ENCODE assay signal across 1 cellular context in the genomic region with DNA sequence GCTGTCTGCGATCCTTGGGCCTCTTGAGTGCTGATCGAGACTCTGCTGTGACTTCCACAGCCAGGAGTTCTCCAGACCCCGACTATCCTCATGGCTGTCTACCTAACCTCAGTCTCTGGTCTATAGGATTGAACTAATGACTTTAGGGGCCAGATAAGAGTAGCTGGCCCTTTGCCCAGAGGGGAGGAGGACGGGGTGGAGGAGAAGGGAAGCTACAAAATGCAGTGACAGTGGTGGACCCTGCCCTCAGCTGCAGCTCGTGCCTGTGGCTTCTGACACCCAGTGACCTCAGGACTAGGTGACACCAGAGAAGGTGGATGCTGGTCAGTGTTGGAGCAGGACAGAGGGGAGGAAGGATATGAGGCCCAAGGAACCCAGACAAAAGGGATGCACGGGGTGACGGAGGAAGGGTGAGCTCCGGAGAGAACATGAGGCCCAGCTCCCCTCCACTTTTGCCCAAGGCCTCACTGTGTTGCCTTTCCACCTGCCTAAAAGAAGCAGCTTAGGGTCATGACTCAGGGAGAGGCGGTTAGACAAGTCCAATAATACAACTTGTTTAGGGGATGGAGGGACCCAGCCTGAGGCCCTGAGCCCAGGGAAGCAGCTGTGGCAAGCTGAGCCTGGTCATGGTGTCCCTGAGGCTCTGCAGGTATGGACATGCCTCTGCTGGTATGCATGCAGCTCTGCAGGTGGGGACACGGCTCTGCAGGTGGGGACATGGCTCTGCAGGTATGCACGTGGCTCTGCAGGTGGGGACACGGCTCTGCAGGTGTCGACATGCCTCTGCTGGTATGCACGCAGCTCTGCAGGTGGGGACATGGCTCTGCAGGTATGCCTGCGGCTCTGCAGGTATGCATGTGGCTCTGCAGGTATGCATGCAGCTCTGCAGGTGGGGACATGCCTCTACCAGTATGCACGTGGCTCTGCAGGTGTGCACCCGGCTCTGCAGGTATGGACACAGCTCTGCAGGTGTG.
TF ChIP-seq lines count a peak whose summit lies in the region.

No MANE protein-coding gene starts in this region.

TF ChIP-seq in HepG2, 621 proteins besides CTCF, POLR2A, EP300 and RAD21 (continued from another document and continues in another):
- TF ChIP-seq PAF1 (CRISPR knock-in tag; IDR thresholded peaks at IDR 0.05), result no peak
- peak; percentile 23; the same call in 1 of the 2 replicates for TF ChIP-seq FOXK1 (CRISPR knock-in tag; IDR thresholded peaks at IDR 0.05; ENCODE audit: borderline replicate concordance, low read depth)
- TF ChIP-seq ATF4 (CRISPR knock-in tag; IDR thresholded peaks at IDR 0.05), result no peak
- TF ChIP-seq MAF1 (CRISPR knock-in tag; IDR thresholded peaks at IDR 0.05; ENCODE audit: borderline replicate concordance), result no peak
- no peak for TF ChIP-seq CCAR2 (optimal IDR thresholded peaks at IDR 0.05; ENCODE audit: low read depth, low read length)
- TF ChIP-seq ZNF530 (CRISPR knock-in tag; IDR thresholded peaks at IDR 0.05; ENCODE audit: low read depth), result no peak
- TF ChIP-seq TBL1XR1 (IDR thresholded peaks at IDR 0.05; ENCODE audit: borderline replicate concordance, low read length, partially characterized antibody), result no peak
- no peak for TF ChIP-seq ZNF841 (CRISPR knock-in tag; IDR thresholded peaks at IDR 0.05; ENCODE audit: borderline replicate concordance)
- TF ChIP-seq, protein P1, sequence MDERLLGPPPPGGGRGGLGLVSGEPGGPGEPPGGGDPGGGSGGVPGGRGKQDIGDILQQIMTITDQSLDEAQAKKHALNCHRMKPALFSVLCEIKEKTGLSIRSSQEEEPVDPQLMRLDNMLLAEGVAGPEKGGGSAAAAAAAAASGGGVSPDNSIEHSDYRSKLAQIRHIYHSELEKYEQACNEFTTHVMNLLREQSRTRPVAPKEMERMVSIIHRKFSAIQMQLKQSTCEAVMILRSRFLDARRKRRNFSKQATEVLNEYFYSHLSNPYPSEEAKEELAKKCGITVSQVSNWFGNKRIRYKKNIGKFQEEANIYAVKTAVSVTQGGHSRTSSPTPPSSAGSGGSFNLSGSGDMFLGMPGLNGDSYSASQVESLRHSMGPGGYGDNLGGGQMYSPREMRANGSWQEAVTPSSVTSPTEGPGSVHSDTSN (CRISPR knock-in tag; IDR thresholded peaks at IDR 0.05), result no peak
- no peak for TF ChIP-seq PRDM15 (CRISPR knock-in tag; IDR thresholded peaks at IDR 0.05)
- TF ChIP-seq, protein P2, sequence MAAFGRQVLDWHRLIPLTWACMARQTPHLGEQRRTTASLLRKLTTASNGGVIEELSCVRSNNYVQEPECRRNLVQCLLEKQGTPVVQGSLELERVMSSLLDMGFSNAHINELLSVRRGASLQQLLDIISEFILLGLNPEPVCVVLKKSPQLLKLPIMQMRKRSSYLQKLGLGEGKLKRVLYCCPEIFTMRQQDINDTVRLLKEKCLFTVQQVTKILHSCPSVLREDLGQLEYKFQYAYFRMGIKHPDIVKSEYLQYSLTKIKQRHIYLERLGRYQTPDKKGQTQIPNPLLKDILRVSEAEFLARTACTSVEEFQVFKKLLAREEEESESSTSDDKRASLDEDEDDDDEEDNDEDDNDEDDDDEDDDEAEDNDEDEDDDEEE (CRISPR knock-in tag; IDR thresholded peaks at IDR 0.05), result no peak
- TF ChIP-seq, protein P3, sequence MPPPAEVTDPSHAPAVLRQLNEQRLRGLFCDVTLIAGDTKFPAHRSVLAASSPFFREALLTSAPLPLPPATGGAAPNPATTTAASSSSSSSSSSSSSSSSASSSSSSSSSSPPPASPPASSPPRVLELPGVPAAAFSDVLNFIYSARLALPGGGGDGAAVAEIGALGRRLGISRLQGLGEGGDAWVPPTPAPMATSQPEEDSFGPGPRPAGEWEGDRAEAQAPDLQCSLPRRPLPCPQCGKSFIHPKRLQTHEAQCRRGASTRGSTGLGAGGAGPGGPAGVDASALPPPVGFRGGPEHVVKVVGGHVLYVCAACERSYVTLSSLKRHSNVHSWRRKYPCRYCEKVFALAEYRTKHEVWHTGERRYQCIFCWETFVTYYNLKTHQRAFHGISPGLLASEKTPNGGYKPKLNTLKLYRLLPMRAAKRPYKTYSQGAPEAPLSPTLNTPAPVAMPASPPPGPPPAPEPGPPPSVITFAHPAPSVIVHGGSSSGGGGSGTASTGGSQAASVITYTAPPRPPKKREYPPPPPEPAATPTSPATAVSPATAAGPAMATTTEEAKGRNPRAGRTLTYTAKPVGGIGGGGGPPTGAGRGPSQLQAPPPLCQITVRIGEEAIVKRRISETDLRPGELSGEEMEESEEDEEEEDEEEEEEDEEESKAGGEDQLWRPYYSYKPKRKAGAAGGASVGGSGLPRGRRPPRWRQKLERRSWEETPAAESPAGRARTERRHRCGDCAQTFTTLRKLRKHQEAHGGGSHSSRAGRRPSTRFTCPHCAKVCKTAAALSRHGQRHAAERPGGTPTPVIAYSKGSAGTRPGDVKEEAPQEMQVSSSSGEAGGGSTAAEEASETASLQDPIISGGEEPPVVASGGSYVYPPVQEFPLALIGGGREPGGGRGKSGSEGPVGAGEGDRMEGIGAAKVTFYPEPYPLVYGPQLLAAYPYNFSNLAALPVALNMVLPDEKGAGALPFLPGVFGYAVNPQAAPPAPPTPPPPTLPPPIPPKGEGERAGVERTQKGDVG (CRISPR knock-in tag; IDR thresholded peaks at IDR 0.05; ENCODE audit: borderline replicate concordance), result no peak
- TF ChIP-seq ZBTB26 (CRISPR knock-in tag; IDR thresholded peaks at IDR 0.05; ENCODE audit: borderline replicate concordance), result no peak
- TF ChIP-seq RBAK (CRISPR knock-in tag; IDR thresholded peaks at IDR 0.05), result no peak
- TF ChIP-seq ZNF775 (CRISPR knock-in tag; IDR thresholded peaks at IDR 0.05; ENCODE audit: borderline replicate concordance), result no peak
- TF ChIP-seq, protein P4, sequence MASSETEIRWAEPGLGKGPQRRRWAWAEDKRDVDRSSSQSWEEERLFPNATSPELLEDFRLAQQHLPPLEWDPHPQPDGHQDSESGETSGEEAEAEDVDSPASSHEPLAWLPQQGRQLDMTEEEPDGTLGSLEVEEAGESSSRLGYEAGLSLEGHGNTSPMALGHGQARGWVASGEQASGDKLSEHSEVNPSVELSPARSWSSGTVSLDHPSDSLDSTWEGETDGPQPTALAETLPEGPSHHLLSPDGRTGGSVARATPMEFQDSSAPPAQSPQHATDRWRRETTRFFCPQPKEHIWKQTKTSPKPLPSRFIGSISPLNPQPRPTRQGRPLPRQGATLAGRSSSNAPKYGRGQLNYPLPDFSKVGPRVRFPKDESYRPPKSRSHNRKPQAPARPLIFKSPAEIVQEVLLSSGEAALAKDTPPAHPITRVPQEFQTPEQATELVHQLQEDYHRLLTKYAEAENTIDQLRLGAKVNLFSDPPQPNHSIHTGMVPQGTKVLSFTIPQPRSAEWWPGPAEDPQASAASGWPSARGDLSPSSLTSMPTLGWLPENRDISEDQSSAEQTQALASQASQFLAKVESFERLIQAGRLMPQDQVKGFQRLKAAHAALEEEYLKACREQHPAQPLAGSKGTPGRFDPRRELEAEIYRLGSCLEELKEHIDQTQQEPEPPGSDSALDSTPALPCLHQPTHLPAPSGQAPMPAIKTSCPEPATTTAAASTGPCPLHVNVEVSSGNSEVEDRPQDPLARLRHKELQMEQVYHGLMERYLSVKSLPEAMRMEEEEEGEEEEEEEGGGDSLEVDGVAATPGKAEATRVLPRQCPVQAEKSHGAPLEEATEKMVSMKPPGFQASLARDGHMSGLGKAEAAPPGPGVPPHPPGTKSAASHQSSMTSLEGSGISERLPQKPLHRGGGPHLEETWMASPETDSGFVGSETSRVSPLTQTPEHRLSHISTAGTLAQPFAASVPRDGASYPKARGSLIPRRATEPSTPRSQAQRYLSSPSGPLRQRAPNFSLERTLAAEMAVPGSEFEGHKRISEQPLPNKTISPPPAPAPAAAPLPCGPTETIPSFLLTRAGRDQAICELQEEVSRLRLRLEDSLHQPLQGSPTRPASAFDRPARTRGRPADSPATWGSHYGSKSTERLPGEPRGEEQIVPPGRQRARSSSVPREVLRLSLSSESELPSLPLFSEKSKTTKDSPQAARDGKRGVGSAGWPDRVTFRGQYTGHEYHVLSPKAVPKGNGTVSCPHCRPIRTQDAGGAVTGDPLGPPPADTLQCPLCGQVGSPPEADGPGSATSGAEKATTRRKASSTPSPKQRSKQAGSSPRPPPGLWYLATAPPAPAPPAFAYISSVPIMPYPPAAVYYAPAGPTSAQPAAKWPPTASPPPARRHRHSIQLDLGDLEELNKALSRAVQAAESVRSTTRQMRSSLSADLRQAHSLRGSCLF (CRISPR knock-in tag; IDR thresholded peaks at IDR 0.05; ENCODE audit: borderline replicate concordance), result no peak
- TF ChIP-seq CHCHD3 (CRISPR knock-in tag; IDR thresholded peaks at IDR 0.05), result 0 out of 2 replicates have a peak, but pooled peaks have one; percentile 54
- TF ChIP-seq PRPF4 (IDR thresholded peaks at IDR 0.05; ENCODE audit: low read depth, low read length, poor library complexity, severe bottlenecking), result no peak
- no peak for TF ChIP-seq HOXD1 (CRISPR knock-in tag; IDR thresholded peaks at IDR 0.05)
- TF ChIP-seq, protein P5, sequence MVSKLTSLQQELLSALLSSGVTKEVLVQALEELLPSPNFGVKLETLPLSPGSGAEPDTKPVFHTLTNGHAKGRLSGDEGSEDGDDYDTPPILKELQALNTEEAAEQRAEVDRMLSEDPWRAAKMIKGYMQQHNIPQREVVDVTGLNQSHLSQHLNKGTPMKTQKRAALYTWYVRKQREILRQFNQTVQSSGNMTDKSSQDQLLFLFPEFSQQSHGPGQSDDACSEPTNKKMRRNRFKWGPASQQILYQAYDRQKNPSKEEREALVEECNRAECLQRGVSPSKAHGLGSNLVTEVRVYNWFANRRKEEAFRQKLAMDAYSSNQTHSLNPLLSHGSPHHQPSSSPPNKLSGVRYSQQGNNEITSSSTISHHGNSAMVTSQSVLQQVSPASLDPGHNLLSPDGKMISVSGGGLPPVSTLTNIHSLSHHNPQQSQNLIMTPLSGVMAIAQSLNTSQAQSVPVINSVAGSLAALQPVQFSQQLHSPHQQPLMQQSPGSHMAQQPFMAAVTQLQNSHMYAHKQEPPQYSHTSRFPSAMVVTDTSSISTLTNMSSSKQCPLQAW (CRISPR knock-in tag; IDR thresholded peaks at IDR 0.05), result peak; percentile 82
- peak; percentile 66 for TF ChIP-seq AGO2 (optimal IDR thresholded peaks at IDR 0.05; ENCODE audit: low read depth, low read length)
- TF ChIP-seq PRDM10 (CRISPR knock-in tag; IDR thresholded peaks at IDR 0.05; ENCODE audit: low read depth), result no peak
- no peak for TF ChIP-seq RBM39 (IDR thresholded peaks at IDR 0.05; ENCODE audit: low read depth, low read length, poor library complexity, severe bottlenecking)
- peak; percentile 95; the same call in 1 of the 2 replicates for TF ChIP-seq ZNF292 (CRISPR knock-in tag; IDR thresholded peaks at IDR 0.05; ENCODE audit: borderline replicate concordance, low read depth)
- TF ChIP-seq LCORL (IDR thresholded peaks at IDR 0.05), result no peak
- TF ChIP-seq LCORL (CRISPR knock-in tag; IDR thresholded peaks at IDR 0.05), result peak; percentile 93
